Comparison of ENCODE assay signal across 28 cellular contexts in genomic region chr1:33131191-33131590, GRCh38. TPM values are rescaled to one million over a fixed set of nuclear protein-coding genes. Genes with fewer than 3 reads are reported as not detected.
DNase-seq lines count a peak whose midpoint lies in the region; ATAC-seq and TF ChIP-seq lines count a peak whose summit lies in the region.
"Had no signal": no experiment of that assay in that cellular context is flagged by ENCODE, and none has a peak within 500 bp of the region (broad histone marks: within the 10 kb centered on the region; RNA-seq: fewer than 3 reads in every experiment).

No MANE protein-coding gene starts in this region.

- H3K4me1 ChIP-seq in heart right ventricle: peaks cover 0 to 23% (median 19%) of the 10 kb centered on the region in 9 donors

- H3K9me3 Mint-ChIP-seq in activated T-helper 17 cell treated with anti-CD3 and anti-CD28 coated beads, Interleukin-2, amount 50 U/mL, for 72 hours: no peaks in the 10 kb centered on the region
- H3K9me3 Mint-ChIP-seq in natural killer cell: no peaks in the 10 kb centered on the region
- H3K9me3 Mint-ChIP-seq in activated CD8-positive, alpha-beta T cell treated with anti-CD3 and anti-CD28 coated beads, Interleukin-2, amount 10 ng/mL, durations not matched to agents 7 days and 5 days (ENCODE audit: insufficient read depth): no peaks in the 10 kb centered on the region
- H3K9me3 Mint-ChIP-seq: H9, HFFc6 had no signal

- no peak for ATAC-seq in activated T-helper 17 cell treated with anti-CD3 and anti-CD28 coated beads, Interleukin-2, amount 50 U/mL, for 72 hours (replicated peaks)
- peak in 1 of 3 donors; percentile 15 for ATAC-seq in natural killer cell
- no peak for ATAC-seq in heart right ventricle
- no peak for ATAC-seq in activated CD8-positive, alpha-beta T cell treated with anti-CD3 and anti-CD28 coated beads, Interleukin-2, amount 10 ng/mL, durations not matched to agents 7 days and 5 days
- ATAC-seq: HepG2, K562 had no signal

- H3K27ac Mint-ChIP-seq in activated T-helper 17 cell treated with anti-CD3 and anti-CD28 coated beads, Interleukin-2, amount 50 U/mL, for 72 hours: peak overlapping the region; percentile 90
- H3K27ac Mint-ChIP-seq in natural killer cell: peak overlapping the region in 1 of 2 donors; percentile 40
- no peak overlapping the region for H3K27ac Mint-ChIP-seq in activated CD8-positive, alpha-beta T cell treated with anti-CD3 and anti-CD28 coated beads, Interleukin-2, amount 10 ng/mL, durations not matched to agents 7 days and 5 days
- H3K27ac Mint-ChIP-seq: HFFc6 had no signal

- no peaks in the 10 kb centered on the region for H3K27me3 Mint-ChIP-seq in activated T-helper 17 cell treated with anti-CD3 and anti-CD28 coated beads, Interleukin-2, amount 50 U/mL, for 72 hours
- peaks cover 17 to 35% of the 10 kb centered on the region in 2 donors for H3K27me3 Mint-ChIP-seq in natural killer cell (ENCODE audit: low read depth in 2 of 2)
- no peaks in the 10 kb centered on the region for H3K27me3 Mint-ChIP-seq in activated CD8-positive, alpha-beta T cell treated with anti-CD3 and anti-CD28 coated beads, Interleukin-2, amount 10 ng/mL, durations not matched to agents 7 days and 5 days (ENCODE audit: low read depth)

- peak overlapping the region; percentile 65 for H3K4me3 Mint-ChIP-seq in activated T-helper 17 cell treated with anti-CD3 and anti-CD28 coated beads, Interleukin-2, amount 50 U/mL, for 72 hours
- peak overlapping the region; percentile 19 for H3K4me3 Mint-ChIP-seq in natural killer cell
- H3K4me3 Mint-ChIP-seq in activated CD8-positive, alpha-beta T cell treated with anti-CD3 and anti-CD28 coated beads, Interleukin-2, amount 10 ng/mL, durations not matched to agents 7 days and 5 days: no peak overlapping the region
- H3K4me3 Mint-ChIP-seq: CD14-positive monocyte, H9, HFFc6 had no signal

- CTCF ChIA-PET in activated CD8-positive, alpha-beta T cell treated with anti-CD3 and anti-CD28 coated beads, Interleukin-2, amount 10 ng/mL, durations not matched to agents 7 days and 5 days (lab: Charles Lee): no interaction called here

- peak; percentile 30 for DNase-seq in activated CD8-positive, alpha-beta memory T cell treated with anti-CD3 and anti-CD28 coated beads, Interleukin-2, amount 50 U/mL, for 48 hours
- no peak for DNase-seq in activated CD8-positive, alpha-beta memory T cell treated with anti-CD3 and anti-CD28 coated beads for 24 hours
- DNase-seq in natural killer cell (no peak), ureter (ENCODE audit: low spot score) (peak; percentile 1), heart right ventricle (no peak), NCI-H2029 treated with DMSO at 0.1 percent for 48 hours (lab: John Stamatoyannopoulos, UW) (no peak)
- DNase-seq in activated CD8-positive, alpha-beta T cell treated with anti-CD3 and anti-CD28 coated beads, Interleukin-2, amount 10 ng/mL, durations not matched to agents 7 days and 5 days: no peak
- DNase-seq: AML-193, COR-L47, DMS79, GM23248, H9, HFFc6, NCI-H1092, NCI-H1436, NCI-H2029, NCI-H345, NCI-H524, NCI-H774, PC-9, RPMI8226, SHP77 had no signal

- H3K9me3 ChIP-seq in heart right ventricle: no peaks in the 10 kb centered on the region

- no peak overlapping the region for H3K27ac ChIP-seq in heart right ventricle
- H3K27ac ChIP-seq: GM23248, HL-60, PC-9 had no signal

- intact Hi-C loops in natural killer cell (cut with micrococcal nuclease): loop anchor here (10.0 kb wide), 1 partner anchor 234 kb away; no protein-coding TSS in a partner anchor
- intact Hi-C loops in heart right ventricle (cut with DNase I): loop anchor here in 6 of 10 donors (10.0 kb wide), 4 partner anchors 164 to 324 kb away; no protein-coding TSS in a partner anchor

- POLR2A ChIA-PET in activated CD8-positive, alpha-beta T cell treated with anti-CD3 and anti-CD28 coated beads, Interleukin-2, amount 10 ng/mL, durations not matched to agents 7 days and 5 days (lab: Charles Lee): no interaction called here

- peaks cover 30% of the 10 kb centered on the region for H3K4me1 Mint-ChIP-seq in activated T-helper 17 cell treated with anti-CD3 and anti-CD28 coated beads, Interleukin-2, amount 50 U/mL, for 72 hours
- peaks cover 43 to 49% of the 10 kb centered on the region in 2 donors for H3K4me1 Mint-ChIP-seq in natural killer cell
- peaks cover 39% of the 10 kb centered on the region for H3K4me1 Mint-ChIP-seq in activated CD8-positive, alpha-beta T cell treated with anti-CD3 and anti-CD28 coated beads, Interleukin-2, amount 10 ng/mL, durations not matched to agents 7 days and 5 days (ENCODE audit: low read depth)

- peaks cover 6% of the 10 kb centered on the region for H3K36me3 Mint-ChIP-seq in activated T-helper 17 cell treated with anti-CD3 and anti-CD28 coated beads, Interleukin-2, amount 50 U/mL, for 72 hours (ENCODE audit: low read depth)
- H3K36me3 Mint-ChIP-seq in natural killer cell: no peaks in the 10 kb centered on the region
- peaks cover 6% of the 10 kb centered on the region for H3K36me3 Mint-ChIP-seq in activated CD8-positive, alpha-beta T cell treated with anti-CD3 and anti-CD28 coated beads, Interleukin-2, amount 10 ng/mL, durations not matched to agents 7 days and 5 days (ENCODE audit: low read depth)

- no peaks in the 10 kb centered on the region for H3K36me3 ChIP-seq in heart right ventricle

- TF ChIP-seq CTCF in natural killer cell (IDR thresholded peaks at IDR 0.05): no peak
- TF ChIP-seq CTCF in heart right ventricle (IDR thresholded peaks at IDR 0.05): no peak

- no peak overlapping the region for H3K4me3 ChIP-seq in heart right ventricle
- H3K4me3 ChIP-seq: GM23248, K562, PC-9 had no signal

- H3K27me3 ChIP-seq in heart right ventricle: no peaks in the 10 kb centered on the region

- 84 to 86% methylated on average over 2 of the region's 2 CpGs for whole genome bisulfite sequencing in heart right ventricle, 2 donors

RNA-seq across cellular contexts. Expression of gene AZIN2, which starts 50.2 kb away (rescaled TPM):
- 1 to 10 TPM; 3.4 to 3.7 TPM for total RNA-seq in activated T-helper 17 cell treated with anti-CD3 and anti-CD28 coated beads, Interleukin-2, amount 50 U/mL, for 72 hours
- total RNA-seq in natural killer cell (1 to 10 TPM; 1.9 to 5.1 (median 4.1) TPM), ureter (4.6 TPM), heart right ventricle (1 to 10 TPM; 1.5 to 6.9 (median 3.1) TPM)
- 1 to 10 TPM; 1.1 to 1.2 TPM for polyA plus RNA-seq in heart right ventricle
- 10 to 100 TPM; 11.0 to 12.0 TPM for total RNA-seq in activated CD8-positive, alpha-beta T cell treated with anti-CD3 and anti-CD28 coated beads, Interleukin-2, amount 10 ng/mL, durations not matched to agents 7 days and 5 days
- total RNA-seq: HT-29 had no signal

RNA-seq across cellular contexts. Expression of gene TRIM62, which starts 50.7 kb away (rescaled TPM):
- 1 to 10 TPM; 4.3 to 6.5 TPM for total RNA-seq in activated T-helper 17 cell treated with anti-CD3 and anti-CD28 coated beads, Interleukin-2, amount 50 U/mL, for 72 hours
- total RNA-seq in natural killer cell (10 to 100 TPM; 18.2 to 35.4 (median 23.2) TPM), ureter (16.1 TPM), heart right ventricle (1 to 10 TPM; 2.0 to 3.7 (median 2.8) TPM)
- polyA plus RNA-seq in heart right ventricle: 1 to 10 TPM; 2.4 to 2.5 TPM
- 10 to 100 TPM in 1 of 2 experiments, 1 to 10 TPM in 1; 9.7 to 10.0 TPM for total RNA-seq in activated CD8-positive, alpha-beta T cell treated with anti-CD3 and anti-CD28 coated beads, Interleukin-2, amount 10 ng/mL, durations not matched to agents 7 days and 5 days

Comparison
In these comparisons a context has a peak if more than half of its experiments do, and no peak if none do; other contexts are left out.
1. DNase-seq: peak in activated CD8-positive, alpha-beta memory T cell treated with anti-CD3 and anti-CD28 coated beads, Interleukin-2, amount 50 U/mL, for 48 hours (single experiment) and ureter (single experiment); none in activated CD8-positive, alpha-beta memory T cell treated with anti-CD3 and anti-CD28 coated beads for 24 hours (single experiment), natural killer cell (single experiment), heart right ventricle (0 of 2), activated CD8-positive, alpha-beta T cell treated with anti-CD3 and anti-CD28 coated beads, Interleukin-2, amount 10 ng/mL, durations not matched to agents 7 days and 5 days (single experiment) and NCI-H2029 treated with DMSO at 0.1 percent for 48 hours (single experiment).